Comparison of ENCODE assay signal across 1 cellular context in genomic region chr10:71795248-71795647, GRCh38.
TF ChIP-seq lines count a peak whose summit lies in the region.

No MANE protein-coding gene starts in this region.

TF ChIP-seq in K562, 482 proteins besides CTCF, POLR2A, EP300 and RAD21 (continued from another document):
- TF ChIP-seq, protein P1, sequence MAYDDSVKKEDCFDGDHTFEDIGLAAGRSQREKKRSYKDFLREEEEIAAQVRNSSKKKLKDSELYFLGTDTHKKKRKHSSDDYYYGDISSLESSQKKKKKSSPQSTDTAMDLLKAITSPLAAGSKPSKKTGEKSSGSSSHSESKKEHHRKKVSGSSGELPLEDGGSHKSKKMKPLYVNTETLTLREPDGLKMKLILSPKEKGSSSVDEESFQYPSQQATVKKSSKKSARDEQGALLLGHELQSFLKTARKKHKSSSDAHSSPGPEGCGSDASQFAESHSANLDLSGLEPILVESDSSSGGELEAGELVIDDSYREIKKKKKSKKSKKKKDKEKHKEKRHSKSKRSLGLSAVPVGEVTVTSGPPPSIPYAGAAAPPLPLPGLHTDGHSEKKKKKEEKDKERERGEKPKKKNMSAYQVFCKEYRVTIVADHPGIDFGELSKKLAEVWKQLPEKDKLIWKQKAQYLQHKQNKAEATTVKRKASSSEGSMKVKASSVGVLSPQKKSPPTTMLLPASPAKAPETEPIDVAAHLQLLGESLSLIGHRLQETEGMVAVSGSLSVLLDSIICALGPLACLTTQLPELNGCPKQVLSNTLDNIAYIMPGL (CRISPR knock-in tag; IDR thresholded peaks at IDR 0.05): 0 out of 2 replicates have a peak, but pooled peaks have one; percentile 66
- no peak for TF ChIP-seq KAT7 (CRISPR knock-in tag; IDR thresholded peaks at IDR 0.05; ENCODE audit: borderline replicate concordance)
- no peak for TF ChIP-seq SIN3B (IDR thresholded peaks at IDR 0.05; ENCODE audit: low read depth)
- TF ChIP-seq, protein P2, sequence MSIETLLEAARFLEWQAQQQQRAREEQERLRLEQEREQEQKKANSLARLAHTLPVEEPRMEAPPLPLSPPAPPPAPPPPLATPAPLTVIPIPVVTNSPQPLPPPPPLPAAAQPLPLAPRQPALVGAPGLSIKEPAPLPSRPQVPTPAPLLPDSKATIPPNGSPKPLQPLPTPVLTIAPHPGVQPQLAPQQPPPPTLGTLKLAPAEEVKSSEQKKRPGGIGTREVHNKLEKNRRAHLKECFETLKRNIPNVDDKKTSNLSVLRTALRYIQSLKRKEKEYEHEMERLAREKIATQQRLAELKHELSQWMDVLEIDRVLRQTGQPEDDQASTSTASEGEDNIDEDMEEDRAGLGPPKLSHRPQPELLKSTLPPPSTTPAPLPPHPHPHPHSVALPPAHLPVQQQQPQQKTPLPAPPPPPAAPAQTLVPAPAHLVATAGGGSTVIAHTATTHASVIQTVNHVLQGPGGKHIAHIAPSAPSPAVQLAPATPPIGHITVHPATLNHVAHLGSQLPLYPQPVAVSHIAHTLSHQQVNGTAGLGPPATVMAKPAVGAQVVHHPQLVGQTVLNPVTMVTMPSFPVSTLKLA (conservative IDR thresholded peaks at IDR 0.05): peak in 1 of 2 experiments; percentile 24; a peak in 1 of 4 replicates
- 0 out of 2 replicates have a peak, but pooled peaks have one; percentile 61 for TF ChIP-seq OTX1 (CRISPR knock-in tag; IDR thresholded peaks at IDR 0.05)
- TF ChIP-seq ZNF766 (CRISPR knock-in tag; conservative IDR thresholded peaks at IDR 0.05): peak; percentile 89
- no peak for TF ChIP-seq NFRKB (IDR thresholded peaks at IDR 0.05; ENCODE audit: low read depth)
- peak in 1 of 2 experiments; percentile 71; a peak in 2 of 4 replicates for TF ChIP-seq MAZ (CRISPR knock-in tag; conservative IDR thresholded peaks at IDR 0.05 in 1 of 2, IDR thresholded peaks at IDR 0.05 in 1 of 2)
- TF ChIP-seq TEAD1 (CRISPR knock-in tag; IDR thresholded peaks at IDR 0.05): 0 out of 4 replicates have a peak, but pooled peaks of 1 of the 2 experiments have one; percentile 64
- TF ChIP-seq, protein P3, sequence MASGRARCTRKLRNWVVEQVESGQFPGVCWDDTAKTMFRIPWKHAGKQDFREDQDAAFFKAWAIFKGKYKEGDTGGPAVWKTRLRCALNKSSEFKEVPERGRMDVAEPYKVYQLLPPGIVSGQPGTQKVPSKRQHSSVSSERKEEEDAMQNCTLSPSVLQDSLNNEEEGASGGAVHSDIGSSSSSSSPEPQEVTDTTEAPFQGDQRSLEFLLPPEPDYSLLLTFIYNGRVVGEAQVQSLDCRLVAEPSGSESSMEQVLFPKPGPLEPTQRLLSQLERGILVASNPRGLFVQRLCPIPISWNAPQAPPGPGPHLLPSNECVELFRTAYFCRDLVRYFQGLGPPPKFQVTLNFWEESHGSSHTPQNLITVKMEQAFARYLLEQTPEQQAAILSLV (tag; IDR thresholded peaks at IDR 0.05): peak; percentile 60
- no peak for TF ChIP-seq ZNF316 (IDR thresholded peaks at IDR 0.05)
- no peak for TF ChIP-seq ZBTB8A (IDR thresholded peaks at IDR 0.05; ENCODE audit: partially characterized antibody)
- no peak for TF ChIP-seq BCOR (IDR thresholded peaks at IDR 0.05)
- TF ChIP-seq CBFB (CRISPR knock-in tag; IDR thresholded peaks at IDR 0.05): no peak
